ENCODE assay signal across 30 cellular contexts in genomic region chr6:104684911-104685415, GRCh38.
"Had no signal": no experiment of that assay in that cellular context is flagged by ENCODE, and none has a peak within 500 bp of the region (broad histone marks: within the 10 kb centered on the region; RNA-seq: fewer than 3 reads in every experiment).

No MANE protein-coding gene starts in this region.

- H2AFZ ChIP-seq: hepatocyte had no signal

- FAIRE-seq: TTC549 had no signal

- H3K4me2 ChIP-seq: hepatocyte had no signal

- H3K9me3 ChIP-seq: adrenal gland, body of pancreas, colonic mucosa, esophagus muscularis mucosa, gastroesophageal sphincter had no signal

- H3K79me2 ChIP-seq: hepatocyte had no signal

- H3K4me1 ChIP-seq: adrenal gland, body of pancreas, colonic mucosa, esophagus muscularis mucosa, gastroesophageal sphincter had no signal

- H3K27ac ChIP-seq: adrenal gland, body of pancreas, colonic mucosa, esophagus muscularis mucosa, gastroesophageal sphincter, heart right ventricle, hepatocyte had no signal

- H3K4me3 ChIP-seq: adrenal gland, body of pancreas, colonic mucosa, esophagus muscularis mucosa, gastroesophageal sphincter, heart right ventricle, hepatocyte had no signal

- DNase-seq: activated CD4-positive, alpha-beta memory T cell treated with anti-CD3 and anti-CD28 coated beads for 36 hours; activated CD4-positive, alpha-beta T cell treated with anti-CD3 and anti-CD28 coated beads for 36 hours; activated CD4-positive, alpha-beta T cell treated with anti-CD3 and anti-CD28 coated beads, Interleukin-2, amount 10 ng/mL, durations not matched to agents 24 days and 14 days; activated CD4-positive, CD25-positive, alpha-beta regulatory T cell; activated CD4-positive, CD25-positive, alpha-beta regulatory T cell treated with anti-CD3 and anti-CD28 coated beads, Interleukin-2, amount 50 U/mL, for 72 hours; activated CD8-positive, alpha-beta memory T cell treated with anti-CD3 and anti-CD28 coated beads, Interleukin-2, amount 10 ng/mL, durations not matched to agents 7 days and 5 days; activated CD8-positive, alpha-beta memory T cell treated with anti-CD3 and anti-CD28 coated beads, Interleukin-2, amount 50 U/mL, for 4 hours; activated CD8-positive, alpha-beta T cell treated with anti-CD3 and anti-CD28 coated beads, Interleukin-2, amount 10 ng/mL, durations not matched to agents 7 days and 5 days; activated effector memory CD4-positive, alpha-beta T cell treated with anti-CD3 and anti-CD28 coated beads, Interleukin-2, amount 50 U/mL, for 16 hours; activated naive CD4-positive, alpha-beta T cell treated with anti-CD3 and anti-CD28 coated beads for 36 hours; activated naive CD8-positive, alpha-beta T cell treated with anti-CD3 and anti-CD28 coated beads for 36 hours; activated naive CD8-positive, alpha-beta T cell treated with anti-CD3 and anti-CD28 coated beads, Interleukin-2, amount 50 U/mL, for 24 hours; activated T-cell treated with anti-CD3 and anti-CD28 coated beads, Interleukin-2, amount 50 U/mL, for 1 hour; activated T-cell treated with anti-CD3 and anti-CD28 coated beads, Interleukin-2, amount 50 U/mL, for 48 hours; adrenal gland; amygdala; aorta; body of pancreas; caudate nucleus; cerebellar nuclear complex; colonic mucosa; effector CD8-positive, alpha-beta T cell; erythroblast; foreskin melanocyte; heart right ventricle; T-helper 2 cell had no signal

- H3K36me3 ChIP-seq: adrenal gland, colonic mucosa, esophagus muscularis mucosa, gastroesophageal sphincter, heart right ventricle had no signal

- H3K27me3 ChIP-seq: adrenal gland, body of pancreas, colonic mucosa, esophagus muscularis mucosa, gastroesophageal sphincter, heart right ventricle, hepatocyte had no signal

- ATAC-seq: activated CD4-positive, alpha-beta T cell treated with anti-CD3 and anti-CD28 coated beads for 36 hours; activated CD8-positive, alpha-beta memory T cell treated with anti-CD3 and anti-CD28 coated beads, Interleukin-2, amount 10 ng/mL, durations not matched to agents 7 days and 5 days; activated CD8-positive, alpha-beta T cell treated with anti-CD3 and anti-CD28 coated beads, Interleukin-2, amount 10 ng/mL, durations not matched to agents 7 days and 5 days; activated naive CD8-positive, alpha-beta T cell treated with anti-CD3 and anti-CD28 coated beads, Interleukin-2, amount 50 U/mL, for 24 hours; body of pancreas; gastroesophageal sphincter; heart right ventricle had no signal
